In the genomic region with DNA sequence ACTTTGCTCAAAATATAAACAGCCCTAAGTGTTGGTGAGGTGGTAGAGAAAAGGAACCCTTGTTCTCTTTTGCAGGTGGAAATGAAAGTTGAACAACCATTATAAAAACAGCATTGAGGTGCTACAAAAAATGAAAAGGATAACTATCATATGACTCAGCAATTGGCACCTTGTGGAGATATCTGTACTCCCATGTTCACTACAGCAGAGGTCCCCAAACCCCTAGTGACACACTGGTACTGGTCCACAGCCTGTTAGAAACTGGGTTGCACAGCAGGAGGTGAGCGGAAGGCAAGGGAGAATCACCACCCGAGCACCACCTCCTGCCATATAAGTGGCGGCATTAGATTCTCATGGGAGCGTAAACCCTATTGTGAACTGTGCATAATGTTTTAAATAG, we compare ENCODE assay signal across 17 cellular contexts.
DNase-seq lines count a peak whose midpoint lies in the region; ATAC-seq and TF ChIP-seq lines count a peak whose summit lies in the region.
"Had no signal": no experiment of that assay in that cellular context is flagged by ENCODE, and none has a peak within 500 bp of the region (broad histone marks: within the 10 kb centered on the region; RNA-seq: fewer than 3 reads in every experiment).

No MANE protein-coding gene starts in this region.

- H3K4me2 ChIP-seq in HCT116 (ENCODE audit: low read length): no peak overlapping the region
- H3K4me2 ChIP-seq: BLaER1 had no signal

- H3K27me3 ChIP-seq in HCT116 (ENCODE audit: insufficient read depth, low read length): no peaks in the 10 kb centered on the region
- H3K27me3 ChIP-seq: BLaER1, Peyer's patch had no signal

- H3K27me3 Mint-ChIP-seq in Calu3 (ENCODE audit: unreplicated experiment): no peaks in the 10 kb centered on the region

- H3K36me3 Mint-ChIP-seq in Calu3 (ENCODE audit: insufficient read depth, unreplicated experiment): peaks cover 20% of the 10 kb centered on the region
- H3K36me3 Mint-ChIP-seq: CD4-positive, alpha-beta memory T cell had no signal

- RAD21 ChIA-PET in HCT116 (lab: Charles Lee; ENCODE audit: low non-redundant PET in 1 of 2, low total read pairs in 2 of 2, uncharacterized antibody in 2 of 2, unreplicated experiment in 2 of 2): no interaction called here

- no peak overlapping the region for H3K9ac ChIP-seq in HCT116 (ENCODE audit: low read length)
- H3K9ac ChIP-seq: BLaER1 had no signal

- no peak overlapping the region for H3K4me3 Mint-ChIP-seq in Calu3 (ENCODE audit: low read depth, unreplicated experiment)
- H3K4me3 Mint-ChIP-seq: CD4-positive, alpha-beta memory T cell; H9 had no signal

- peaks cover 2% of the 10 kb centered on the region for H3K4me1 Mint-ChIP-seq in Calu3 (ENCODE audit: low read depth, unreplicated experiment)
- H3K4me1 Mint-ChIP-seq: H9 had no signal

- no peaks in the 10 kb centered on the region for H3K79me2 ChIP-seq in HCT116 (ENCODE audit: insufficient read depth, low read length)

- ATAC-seq in HCT116: peak; percentile 44; the same call in 1 of the 2 replicates
- ATAC-seq in HG03095 (IDR thresholded peaks at IDR 0.05; ENCODE audit: unreplicated experiment): no peak
- no peak for ATAC-seq in GM19452 (IDR thresholded peaks at IDR 0.05; ENCODE audit: unreplicated experiment)
- ATAC-seq: K562, Right ventricle myocardium inferior had no signal

- H3K9me3 Mint-ChIP-seq in Calu3 (ENCODE audit: low read depth, unreplicated experiment): no peaks in the 10 kb centered on the region
- H3K9me3 Mint-ChIP-seq: CD4-positive, alpha-beta memory T cell; H9 had no signal

- no peak for TF ChIP-seq RAD21 in HCT116 (IDR thresholded peaks at IDR 0.05; ENCODE audit: low read depth)

- H3K4me3 ChIP-seq in HCT116 (replicated peaks in 1 of 2; ENCODE audit: low read depth in 1 of 2, low read length in 2 of 2): no peak overlapping the region
- H3K4me3 ChIP-seq: BLaER1, K562, Peyer's patch had no signal

- H3K36me3 ChIP-seq in HCT116 (ENCODE audit: control insufficient read depth in 1 of 2, insufficient read depth in 2 of 2, low read length in 2 of 2): no peaks in the 10 kb centered on the region
- H3K36me3 ChIP-seq: Peyer's patch had no signal

- BruUV-seq in Calu3 (replicated peaks; lab: Mats Ljungman, UMichigan) (no TSS peak), HCT116 (replicated peaks; lab: Mats Ljungman, UMichigan) (no TSS peak)

- no peak for TF ChIP-seq CTCF in Calu3 (IDR thresholded peaks at IDR 0.05; ENCODE audit: unreplicated experiment)
- no peak for TF ChIP-seq CTCF in HCT116 (IDR thresholded peaks at IDR 0.05 in 2 of 3, conservative IDR thresholded peaks at IDR 0.05 in 1 of 3; ENCODE audit: borderline replicate concordance in 1 of 3, insufficient read depth in 1 of 3, low read depth in 2 of 3, low read length in 2 of 3)

- no peaks in the 10 kb centered on the region for H3K9me2 ChIP-seq in HCT116 (ENCODE audit: insufficient read depth)

- no peak overlapping the region for H2AFZ ChIP-seq in HCT116 (ENCODE audit: low read depth, low read length, poor library complexity, severe bottlenecking)

- DNase-seq in Calu3 (no peak), HCT116 (ENCODE audit: low read depth, low spot score) (no peak), RPMI7951 (ENCODE audit: low read depth) (peak; percentile 39), glomerular visceral epithelial cell (ENCODE audit: extremely low spot score) (peak; percentile 8), D341Med (ENCODE audit: low spot score) (no peak)
- DNase-seq in activated CD4-positive, alpha-beta T cell treated with anti-CD3 and anti-CD28 coated beads for 48 hours: no peak
- DNase-seq: CD4-positive, alpha-beta memory T cell; H9; NCI-H1417 treated with DMSO at 0.1 percent for 48 hours; NCI-H187 treated with DMSO at 0.1 percent for 48 hours; NCI-H526 treated with DMSO at 0.1 percent for 48 hours; Peyer's patch had no signal

- no peak overlapping the region for H3K27ac ChIP-seq in HCT116 (ENCODE audit: low read depth, low read length)
- H3K27ac ChIP-seq: BLaER1, Peyer's patch had no signal

- H4K20me1 ChIP-seq in HCT116 (ENCODE audit: insufficient read depth): no peaks in the 10 kb centered on the region
- H4K20me1 ChIP-seq: BLaER1 had no signal

- intact Hi-C loops in Calu3 (cut with micrococcal nuclease; ENCODE audit: unreplicated experiment): no loop called here
- intact Hi-C loops in HCT116 (cut with micrococcal nuclease): no loop called here

- H3K27ac Mint-ChIP-seq in Calu3 (ENCODE audit: unreplicated experiment): peak overlapping the region; percentile 56
- H3K27ac Mint-ChIP-seq: CD4-positive, alpha-beta memory T cell; H9 had no signal

- no peak for TF ChIP-seq POLR2A in HCT116 (IDR thresholded peaks at IDR 0.05; ENCODE audit: borderline replicate concordance, extremely low read depth, insufficient read depth, insufficient read length)

- CTCF ChIA-PET in Calu3 (lab: Charles Lee): no interaction called here
- CTCF ChIA-PET in HCT116 (lab: Charles Lee): no interaction called here

- POLR2A ChIA-PET in HCT116 (lab: Charles Lee): no interaction called here

- peaks cover 0 to 7% of the 10 kb centered on the region in 2 experiments; a peak in 2 of 4 replicates for H3K4me1 ChIP-seq in HCT116 (ENCODE audit: control insufficient read depth in 1 of 2, insufficient read depth in 2 of 2, low read length in 2 of 2)
- H3K4me1 ChIP-seq: BLaER1, Peyer's patch had no signal

- H3K9me3 ChIP-seq in HCT116 (ENCODE audit: control insufficient read depth in 1 of 2, insufficient read depth in 1 of 2, low read depth in 1 of 2, low read length in 2 of 2): no peaks in the 10 kb centered on the region
- H3K9me3 ChIP-seq: BLaER1, Peyer's patch had no signal

TF ChIP-seq in HCT116, 20 proteins besides CTCF, POLR2A, EP300 and RAD21 (continues in another document):
- TF ChIP-seq ZFX (IDR thresholded peaks at IDR 0.05) (no peak), SRF (IDR thresholded peaks at IDR 0.05; ENCODE audit: low read depth) (no peak), CBX3 (IDR thresholded peaks at IDR 0.05; ENCODE audit: low read depth) (no peak), FOSL1 (IDR thresholded peaks at IDR 0.05; ENCODE audit: low read depth) (no peak), POLR2AphosphoS5 (IDR thresholded peaks at IDR 0.05; ENCODE audit: low read depth, low read length) (no peak), EGR1 (IDR thresholded peaks at IDR 0.05; ENCODE audit: low read depth) (no peak), SP1 (IDR thresholded peaks at IDR 0.05; ENCODE audit: low read depth) (no peak), ZNF274 (IDR thresholded peaks at IDR 0.05; ENCODE audit: low read depth, low read length) (no peak), ELF1 (IDR thresholded peaks at IDR 0.05; ENCODE audit: borderline replicate concordance, low read depth) (no peak), CEBPB (IDR thresholded peaks at IDR 0.05; ENCODE audit: low read depth) (no peak), JUND (IDR thresholded peaks at IDR 0.05) (no peak), TCF7L2 (IDR thresholded peaks at IDR 0.05; ENCODE audit: borderline replicate concordance, extremely low read depth, insufficient read depth, insufficient read length) (no peak)
- TF ChIP-seq, protein P1, sequence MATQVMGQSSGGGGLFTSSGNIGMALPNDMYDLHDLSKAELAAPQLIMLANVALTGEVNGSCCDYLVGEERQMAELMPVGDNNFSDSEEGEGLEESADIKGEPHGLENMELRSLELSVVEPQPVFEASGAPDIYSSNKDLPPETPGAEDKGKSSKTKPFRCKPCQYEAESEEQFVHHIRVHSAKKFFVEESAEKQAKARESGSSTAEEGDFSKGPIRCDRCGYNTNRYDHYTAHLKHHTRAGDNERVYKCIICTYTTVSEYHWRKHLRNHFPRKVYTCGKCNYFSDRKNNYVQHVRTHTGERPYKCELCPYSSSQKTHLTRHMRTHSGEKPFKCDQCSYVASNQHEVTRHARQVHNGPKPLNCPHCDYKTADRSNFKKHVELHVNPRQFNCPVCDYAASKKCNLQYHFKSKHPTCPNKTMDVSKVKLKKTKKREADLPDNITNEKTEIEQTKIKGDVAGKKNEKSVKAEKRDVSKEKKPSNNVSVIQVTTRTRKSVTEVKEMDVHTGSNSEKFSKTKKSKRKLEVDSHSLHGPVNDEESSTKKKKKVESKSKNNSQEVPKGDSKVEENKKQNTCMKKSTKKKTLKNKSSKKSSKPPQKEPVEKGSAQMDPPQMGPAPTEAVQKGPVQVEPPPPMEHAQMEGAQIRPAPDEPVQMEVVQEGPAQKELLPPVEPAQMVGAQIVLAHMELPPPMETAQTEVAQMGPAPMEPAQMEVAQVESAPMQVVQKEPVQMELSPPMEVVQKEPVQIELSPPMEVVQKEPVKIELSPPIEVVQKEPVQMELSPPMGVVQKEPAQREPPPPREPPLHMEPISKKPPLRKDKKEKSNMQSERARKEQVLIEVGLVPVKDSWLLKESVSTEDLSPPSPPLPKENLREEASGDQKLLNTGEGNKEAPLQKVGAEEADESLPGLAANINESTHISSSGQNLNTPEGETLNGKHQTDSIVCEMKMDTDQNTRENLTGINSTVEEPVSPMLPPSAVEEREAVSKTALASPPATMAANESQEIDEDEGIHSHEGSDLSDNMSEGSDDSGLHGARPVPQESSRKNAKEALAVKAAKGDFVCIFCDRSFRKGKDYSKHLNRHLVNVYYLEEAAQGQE (IDR thresholded peaks at IDR 0.05; ENCODE audit: low read depth): no peak
- TF ChIP-seq, protein P2, sequence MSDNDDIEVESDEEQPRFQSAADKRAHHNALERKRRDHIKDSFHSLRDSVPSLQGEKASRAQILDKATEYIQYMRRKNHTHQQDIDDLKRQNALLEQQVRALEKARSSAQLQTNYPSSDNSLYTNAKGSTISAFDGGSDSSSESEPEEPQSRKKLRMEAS (IDR thresholded peaks at IDR 0.05): no peak
- TF ChIP-seq, protein P3, sequence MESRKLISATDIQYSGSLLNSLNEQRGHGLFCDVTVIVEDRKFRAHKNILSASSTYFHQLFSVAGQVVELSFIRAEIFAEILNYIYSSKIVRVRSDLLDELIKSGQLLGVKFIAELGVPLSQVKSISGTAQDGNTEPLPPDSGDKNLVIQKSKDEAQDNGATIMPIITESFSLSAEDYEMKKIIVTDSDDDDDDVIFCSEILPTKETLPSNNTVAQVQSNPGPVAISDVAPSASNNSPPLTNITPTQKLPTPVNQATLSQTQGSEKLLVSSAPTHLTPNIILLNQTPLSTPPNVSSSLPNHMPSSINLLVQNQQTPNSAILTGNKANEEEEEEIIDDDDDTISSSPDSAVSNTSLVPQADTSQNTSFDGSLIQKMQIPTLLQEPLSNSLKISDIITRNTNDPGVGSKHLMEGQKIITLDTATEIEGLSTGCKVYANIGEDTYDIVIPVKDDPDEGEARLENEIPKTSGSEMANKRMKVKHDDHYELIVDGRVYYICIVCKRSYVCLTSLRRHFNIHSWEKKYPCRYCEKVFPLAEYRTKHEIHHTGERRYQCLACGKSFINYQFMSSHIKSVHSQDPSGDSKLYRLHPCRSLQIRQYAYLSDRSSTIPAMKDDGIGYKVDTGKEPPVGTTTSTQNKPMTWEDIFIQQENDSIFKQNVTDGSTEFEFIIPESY (IDR thresholded peaks at IDR 0.05; ENCODE audit: extremely low read depth, insufficient replicate concordance, low read length): no peak
- TF ChIP-seq, protein P4, sequence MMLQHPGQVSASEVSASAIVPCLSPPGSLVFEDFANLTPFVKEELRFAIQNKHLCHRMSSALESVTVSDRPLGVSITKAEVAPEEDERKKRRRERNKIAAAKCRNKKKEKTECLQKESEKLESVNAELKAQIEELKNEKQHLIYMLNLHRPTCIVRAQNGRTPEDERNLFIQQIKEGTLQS (IDR thresholded peaks at IDR 0.05): no peak

Comparison
In these comparisons a context has a peak if more than half of its experiments do, and no peak if none do; other contexts are left out.
1. DNase-seq: peak in RPMI7951 (single experiment) and glomerular visceral epithelial cell (single experiment); none in Calu3 (single experiment), HCT116 (single experiment), D341Med (single experiment) and activated CD4-positive, alpha-beta T cell treated with anti-CD3 and anti-CD28 coated beads for 48 hours (single experiment).